In the genomic region with DNA sequence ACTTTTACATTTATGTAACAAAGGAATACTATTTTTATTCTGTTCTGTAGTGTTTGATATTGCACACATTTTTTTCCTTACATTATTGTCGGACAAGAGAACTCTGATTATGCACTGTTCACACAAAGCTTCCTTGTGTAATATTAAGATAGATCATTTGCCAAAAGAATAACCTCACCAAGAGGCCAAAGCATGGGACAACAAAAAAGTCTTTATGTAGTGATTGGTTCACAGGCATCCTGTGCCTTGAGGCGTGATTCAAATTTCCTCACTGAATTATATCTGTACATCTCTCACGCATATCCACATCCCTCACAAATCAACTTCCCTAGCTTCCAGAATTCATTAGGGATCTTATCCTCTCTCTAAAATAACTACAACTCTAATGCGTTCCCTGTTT, we compare ENCODE assay signal across 23 cellular contexts.
"Had no signal": no experiment of that assay in that cellular context is flagged by ENCODE, and none has a peak within 500 bp of the region (broad histone marks: within the 10 kb centered on the region; RNA-seq: fewer than 3 reads in every experiment).

No MANE protein-coding gene starts in this region.

- H3K27ac Mint-ChIP-seq: activated naive CD4-positive, alpha-beta T cell treated with anti-CD3 and anti-CD28 coated beads, Interleukin-2, amount 10 ng/mL, durations not matched to agents 7 days and 5 days; naive thymus-derived CD8-positive, alpha-beta T cell; stimulated activated memory B cell treated with anti-CD40 and anti-IgM and Interleukin-4, amounts not matched to agents 10 μg/mL and 1 μg/mL and 100 μg/mL, for 72 hours had no signal

- H3K9me3 Mint-ChIP-seq: activated naive CD4-positive, alpha-beta T cell treated with anti-CD3 and anti-CD28 coated beads, Interleukin-2, amount 10 ng/mL, durations not matched to agents 7 days and 5 days; activated T-cell treated with anti-CD3 and anti-CD28 coated beads, Interleukin-2, amount 50 U/mL, for 4 hours; stimulated activated memory B cell treated with anti-CD40 and anti-IgM and Interleukin-4, amounts not matched to agents 10 μg/mL and 1 μg/mL and 100 μg/mL, for 72 hours had no signal

- H3K36me3 Mint-ChIP-seq: activated naive CD4-positive, alpha-beta T cell treated with anti-CD3 and anti-CD28 coated beads, Interleukin-2, amount 10 ng/mL, durations not matched to agents 7 days and 5 days; naive thymus-derived CD8-positive, alpha-beta T cell; stimulated activated memory B cell treated with anti-CD40 and anti-IgM and Interleukin-4, amounts not matched to agents 10 μg/mL and 1 μg/mL and 100 μg/mL, for 72 hours had no signal

- H3K4me1 Mint-ChIP-seq: activated naive CD4-positive, alpha-beta T cell treated with anti-CD3 and anti-CD28 coated beads, Interleukin-2, amount 10 ng/mL, durations not matched to agents 7 days and 5 days; central memory CD8-positive, alpha-beta T cell; naive thymus-derived CD8-positive, alpha-beta T cell had no signal

- FAIRE-seq: kidney, pancreas had no signal

- H3K27me3 ChIP-seq: brain microvascular endothelial cell, esophagus squamous epithelium, pancreas, sigmoid colon had no signal

- H3K4me1 ChIP-seq: esophagus squamous epithelium, pancreas, sigmoid colon had no signal

- H3K9me3 ChIP-seq: esophagus squamous epithelium, pancreas, sigmoid colon had no signal

- H3K27me3 Mint-ChIP-seq: activated naive CD4-positive, alpha-beta T cell treated with anti-CD3 and anti-CD28 coated beads, Interleukin-2, amount 10 ng/mL, durations not matched to agents 7 days and 5 days; central memory CD8-positive, alpha-beta T cell; naive thymus-derived CD8-positive, alpha-beta T cell; stimulated activated memory B cell treated with anti-CD40 and anti-IgM and Interleukin-4, amounts not matched to agents 10 μg/mL and 1 μg/mL and 100 μg/mL, for 72 hours had no signal

- ATAC-seq: activated T-cell treated with anti-CD3 and anti-CD28 coated beads, Interleukin-2, amount 50 U/mL, for 4 hours; left ventricle myocardium superior; naive thymus-derived CD8-positive, alpha-beta T cell; pancreas; stimulated activated memory B cell treated with anti-CD40 and anti-IgM and Interleukin-4, amounts not matched to agents 10 μg/mL and 1 μg/mL and 100 μg/mL, for 72 hours had no signal

- H3K36me3 ChIP-seq: brain microvascular endothelial cell, esophagus squamous epithelium, pancreas, sigmoid colon had no signal

- H3K4me3 ChIP-seq: esophagus squamous epithelium, pancreas, sigmoid colon had no signal

- DNase-seq: activated CD4-positive, alpha-beta T cell treated with anti-CD3 and anti-CD28 coated beads, Interleukin-2, amount 50 U/mL, for 1 hour; activated CD4-positive, CD25-positive, alpha-beta regulatory T cell treated with anti-CD3 and anti-CD28 coated beads, Interleukin-2, amount 50 U/mL, for 72 hours; activated CD8-positive, alpha-beta memory T cell treated with anti-CD3 and anti-CD28 coated beads, Interleukin-2, amount 50 U/mL, for 4 hours; activated naive CD4-positive, alpha-beta T cell treated with anti-CD3 and anti-CD28 coated beads, Interleukin-2, amount 10 ng/mL, durations not matched to agents 7 days and 5 days; activated T-cell treated with anti-CD3 and anti-CD28 coated beads, Interleukin-2, amount 50 U/mL, for 4 hours; aorta; brain microvascular endothelial cell; cortex of kidney; effector CD8-positive, alpha-beta T cell; esophagus squamous epithelium; glutamatergic neuron; kidney; left ventricle myocardium superior; mesenchymal stem cell; naive thymus-derived CD8-positive, alpha-beta T cell; pancreas; sigmoid colon; stimulated activated CD4-positive, alpha-beta T cell treated with anti-CD3 and anti-CD28 coated beads, Interleukin-4, amount 100 ng/mL, for 4 hours; SW 1271; T-helper 2 cell had no signal

- H3K27ac ChIP-seq: brain microvascular endothelial cell, esophagus squamous epithelium, pancreas, sigmoid colon, VCaP had no signal

- H3K4me3 Mint-ChIP-seq: activated naive CD4-positive, alpha-beta T cell treated with anti-CD3 and anti-CD28 coated beads, Interleukin-2, amount 10 ng/mL, durations not matched to agents 7 days and 5 days; activated T-cell treated with anti-CD3 and anti-CD28 coated beads, Interleukin-2, amount 50 U/mL, for 4 hours; central memory CD8-positive, alpha-beta T cell; naive thymus-derived CD8-positive, alpha-beta T cell; stimulated activated memory B cell treated with anti-CD40 and anti-IgM and Interleukin-4, amounts not matched to agents 10 μg/mL and 1 μg/mL and 100 μg/mL, for 72 hours had no signal
